ENCODE assay signal across 12 cellular contexts in genomic region chr7:100166317-100166940, GRCh38. TPM values are rescaled to one million over a fixed set of nuclear protein-coding genes. Genes with fewer than 3 reads are reported as not detected.
A peak's percentile ranks its signal among the peaks of the same experiment; 100 is the strongest.
DNase-seq lines count a peak whose midpoint lies in the region; ATAC-seq, FAIRE-seq and TF ChIP-seq lines count a peak whose summit lies in the region.
"Had no signal": no experiment of that assay in that cellular context is flagged by ENCODE, and none has a peak within 500 bp of the region (broad histone marks: within the 10 kb centered on the region; RNA-seq: fewer than 3 reads in every experiment).

No MANE protein-coding gene starts in this region.

- peaks cover 24% of the 10 kb centered on the region for H3K27me3 Mint-ChIP-seq in activated naive CD4-positive, alpha-beta T cell treated with anti-CD3 and anti-CD28 coated beads, Interleukin-2, amount 10 ng/mL, durations not matched to agents 7 days and 5 days
- H3K27me3 Mint-ChIP-seq in natural killer cell (ENCODE audit: low read depth in 2 of 2) = peaks cover 47 to 51% of the 10 kb centered on the region in 2 donors

- TF ChIP-seq POLR2A in A549 (IDR thresholded peaks at IDR 0.05; ENCODE audit: low read length) (no peak), NB4 (IDR thresholded peaks at IDR 0.05; ENCODE audit: extremely low read depth, insufficient read length) (no peak), GM12892 (IDR thresholded peaks at IDR 0.05; ENCODE audit: low read depth, low read length) (no peak)

- no peak overlapping the region for H3K4me2 ChIP-seq in A549
- H3K4me2 ChIP-seq: KMS-11 had no signal

- DNase-seq in A549 (ENCODE audit: low read depth in 1 of 2, low spot score in 1 of 2) (no peak), NB4 (ENCODE audit: low read depth) (peak; percentile 8), natural killer cell (no peak), cerebellar nuclear complex (lab: John Stamatoyannopoulos, UW) (no peak), RCC 7860 (ENCODE audit: low spot score) (no peak), GM12892 (ENCODE audit: insufficient read length) (no peak)
- peak; percentile 77 for DNase-seq in activated naive CD4-positive, alpha-beta T cell treated with anti-CD3 and anti-CD28 coated beads, Interleukin-2, amount 10 ng/mL, durations not matched to agents 7 days and 5 days
- DNase-seq: EL, immature natural killer cell, NCI-H2029 treated with DMSO at 0.1 percent for 48 hours had no signal

- no peaks in the 10 kb centered on the region for H3K9me3 ChIP-seq in A549

- no peak for TF ChIP-seq EP300 in A549 (IDR thresholded peaks at IDR 0.05)

- H3K36me3 Mint-ChIP-seq in activated naive CD4-positive, alpha-beta T cell treated with anti-CD3 and anti-CD28 coated beads, Interleukin-2, amount 10 ng/mL, durations not matched to agents 7 days and 5 days = peaks cover 6% of the 10 kb centered on the region
- no peaks in the 10 kb centered on the region for H3K36me3 Mint-ChIP-seq in natural killer cell
- H3K36me3 Mint-ChIP-seq: immature natural killer cell had no signal

- no peaks in the 10 kb centered on the region for H3K9me3 Mint-ChIP-seq in activated naive CD4-positive, alpha-beta T cell treated with anti-CD3 and anti-CD28 coated beads, Interleukin-2, amount 10 ng/mL, durations not matched to agents 7 days and 5 days
- H3K9me3 Mint-ChIP-seq in natural killer cell = no peaks in the 10 kb centered on the region

- ATAC-seq in A549 (peak; percentile 6 to 9; a peak in 3 of 6 replicates), natural killer cell (no peak), HG02870 (IDR thresholded peaks at IDR 0.05; ENCODE audit: unreplicated experiment) (no peak)

- no peak for TF ChIP-seq CTCF in A549 (IDR thresholded peaks at IDR 0.05)
- no peak for TF ChIP-seq CTCF in NB4 (IDR thresholded peaks at IDR 0.05; ENCODE audit: low read depth, low read length)
- TF ChIP-seq CTCF in natural killer cell (IDR thresholded peaks at IDR 0.05) = no peak

- intact Hi-C loops in natural killer cell (cut with micrococcal nuclease) = no loop called here

- peak overlapping the region; percentile 93 for H3K27ac Mint-ChIP-seq in activated naive CD4-positive, alpha-beta T cell treated with anti-CD3 and anti-CD28 coated beads, Interleukin-2, amount 10 ng/mL, durations not matched to agents 7 days and 5 days
- no peak overlapping the region for H3K27ac Mint-ChIP-seq in natural killer cell
- H3K27ac Mint-ChIP-seq: immature natural killer cell had no signal

- no peak overlapping the region for H3K27ac ChIP-seq in A549
- H3K27ac ChIP-seq: KMS-11 had no signal

- CTCF ChIA-PET in A549 (lab: Yijun Ruan, JAX) = interaction anchor here (0.7 to 2.9 kb wide), 6 partner anchors 7 to 37 kb away, joined by 3 to 16 read pairs (median 3); partner anchors contain the start of genes GPC2 and TRAPPC14
- CTCF ChIA-PET in activated naive CD4-positive, alpha-beta T cell treated with anti-CD3 and anti-CD28 coated beads, Interleukin-2, amount 10 ng/mL, durations not matched to agents 7 days and 5 days (lab: Charles Lee) = interaction anchor here (0.7 to 1.5 kb wide), 4 partner anchors 9 to 52 kb away, joined by 3 to 5 read pairs (median 4); no protein-coding TSS in a partner anchor

- peak overlapping the region; percentile 74 for H3K4me3 Mint-ChIP-seq in activated naive CD4-positive, alpha-beta T cell treated with anti-CD3 and anti-CD28 coated beads, Interleukin-2, amount 10 ng/mL, durations not matched to agents 7 days and 5 days
- H3K4me3 Mint-ChIP-seq in natural killer cell = peak overlapping the region; percentile 62

- H3K4me1 Mint-ChIP-seq in activated naive CD4-positive, alpha-beta T cell treated with anti-CD3 and anti-CD28 coated beads, Interleukin-2, amount 10 ng/mL, durations not matched to agents 7 days and 5 days = peaks cover 90% of the 10 kb centered on the region
- peaks cover 28 to 38% of the 10 kb centered on the region in 2 donors for H3K4me1 Mint-ChIP-seq in natural killer cell

- no peak for TF ChIP-seq RAD21 in A549 (conservative IDR thresholded peaks at IDR 0.05 in 1 of 2, IDR thresholded peaks at IDR 0.05 in 1 of 2)

- no peak overlapping the region for H3K4me3 ChIP-seq in A549
- H3K4me3 ChIP-seq in NB4 (ENCODE audit: low read depth, low read length) = no peak overlapping the region

- WGBS in A549 (ENCODE audit: missing lambda C conversion rate) = 78% methylated on average over 16 of the region's 16 CpGs

- POLR2A ChIA-PET in A549 (lab: Yijun Ruan, JAX) = no interaction called here

- H3K4me1 ChIP-seq in A549 = peaks cover 10% of the 10 kb centered on the region; the same call in 2 of the 3 replicates

- FAIRE-seq in A549 (lab: Jason Lieb, UNC) (no peak), RCC 7860 (lab: Jason Lieb, UNC) (no peak), GM12892 (lab: Jason Lieb, UNC) (no peak)

TF ChIP-seq in A549, 52 proteins besides CTCF, POLR2A, EP300 and RAD21 (continues in another document):
- TF ChIP-seq FOSL2 (IDR thresholded peaks at IDR 0.05) (no peak), FOSL2 (CRISPR knock-in tag; IDR thresholded peaks at IDR 0.05) (no peak), MAFK (IDR thresholded peaks at IDR 0.05; ENCODE audit: partially characterized antibody) (no peak), HMGXB4 (CRISPR knock-in tag; IDR thresholded peaks at IDR 0.05; ENCODE audit: borderline replicate concordance) (no peak), BHLHE40 (IDR thresholded peaks at IDR 0.05; ENCODE audit: low read depth, low read length) (no peak), NPAS2 (CRISPR knock-in tag; IDR thresholded peaks at IDR 0.05; ENCODE audit: borderline replicate concordance) (no peak), RCOR1 (IDR thresholded peaks at IDR 0.05; ENCODE audit: low read depth, low read length) (no peak), HOXB13 (CRISPR knock-in tag; IDR thresholded peaks at IDR 0.05; ENCODE audit: low read depth) (no peak), ATOH8 (CRISPR knock-in tag; IDR thresholded peaks at IDR 0.05; ENCODE audit: low read depth) (no peak)

RNA-seq across cellular contexts. Expression of gene GAL3ST4, which starts 2.0 kb away (rescaled TPM):
- 0.27 and 0.56 TPM in 2 replicates for polyA plus RNA-seq in A549 (2011; rRNA removed)
- 0.13 and 0.18 TPM in 2 replicates for polyA plus RNA-seq in A549 (2012; cell fraction: cytosol; rRNA removed)
- 2.0 and 2.4 TPM in 2 replicates for polyA plus RNA-seq in A549 (2012; cell fraction: nucleus; rRNA removed)
- polyA plus RNA-seq in A549 (2017; fragmentation: RNase III; extraction: RNeasy Plus Mini Kit Qiagen cat#74134 plus additional on column Dnase treatment) = 0.08 to 0.16 TPM (median 0.10 TPM) in 3 replicates
- polyA minus RNA-seq in A549 (2011; rRNA and poly(A)+ RNA removed) = 0.12 and 0.15 TPM in 2 replicates
- under 1 TPM; 0.78 to 0.95 (median 0.78) TPM for total RNA-seq in natural killer cell
- 1.7 TPM for polyA plus RNA-seq in GM12892 (2012; ENCODE audit: missing spikeins)

RNA-seq across cellular contexts. Expression of gene TRAPPC14, which starts 7.9 kb away (rescaled TPM):
- 3.4 and 5.7 TPM in 2 replicates for polyA plus RNA-seq in A549 (2011; rRNA removed)
- 6.2 and 6.9 TPM in 2 replicates for polyA plus RNA-seq in A549 (2012; cell fraction: cytosol; rRNA removed)
- polyA plus RNA-seq in A549 (2012; cell fraction: nucleus; rRNA removed) = 45.9 and 47.5 TPM in 2 replicates
- polyA plus RNA-seq in A549 (2017; fragmentation: RNase III; extraction: RNeasy Plus Mini Kit Qiagen cat#74134 plus additional on column Dnase treatment) = 12.0 to 15.6 TPM (median 14.1 TPM) in 3 replicates
- polyA minus RNA-seq in A549 (2011; rRNA and poly(A)+ RNA removed) = 5.6 and 8.1 TPM in 2 replicates
- total RNA-seq in natural killer cell = 10 to 100 TPM; 55.1 to 59.2 (median 56.5) TPM
- 10.1 TPM for polyA plus RNA-seq in GM12892 (2012; ENCODE audit: missing spikeins)

RNA-seq across cellular contexts. Expression of gene GPC2, which starts 10.8 kb away (rescaled TPM):
- polyA plus RNA-seq in A549 (2011; rRNA removed) (1.1 and 1.8 TPM in 2 replicates), A549 (2017; fragmentation: RNase III; extraction: RNeasy Plus Mini Kit Qiagen cat#74134 plus additional on column Dnase treatment) (1.9 to 3.0 TPM (median 2.9 TPM) in 3 replicates)
- 1.2 and 1.8 TPM in 2 replicates for polyA plus RNA-seq in A549 (2012; cell fraction: cytosol; rRNA removed)
- polyA plus RNA-seq in A549 (2012; cell fraction: nucleus; rRNA removed) = 11.5 and 11.6 TPM in 2 replicates
- polyA minus RNA-seq in A549 (2011; rRNA and poly(A)+ RNA removed) = 1.1 and 2.1 TPM in 2 replicates
- total RNA-seq in natural killer cell = 1 to 10 TPM; 1.9 to 2.4 (median 2.3) TPM
- polyA plus RNA-seq in GM12892 (2012; ENCODE audit: missing spikeins) = 2.9 TPM
- polyA plus RNA-seq: immature natural killer cell had no signal

RNA-seq across cellular contexts. Expression of gene STAG3, which starts 11.3 kb away (rescaled TPM):
- polyA plus RNA-seq in A549 (2011; rRNA removed) (0.25 and 0.36 TPM in 2 replicates), A549 (2017; fragmentation: RNase III; extraction: RNeasy Plus Mini Kit Qiagen cat#74134 plus additional on column Dnase treatment) (0.50 to 0.66 TPM (median 0.55 TPM) in 3 replicates)
- 0.08 and 0.10 TPM in 2 replicates for polyA plus RNA-seq in A549 (2012; cell fraction: cytosol; rRNA removed)
- polyA plus RNA-seq in A549 (2012; cell fraction: nucleus; rRNA removed) = 0.31 and 0.81 TPM in 2 replicates
- 0.34 and 0.41 TPM in 2 replicates for polyA minus RNA-seq in A549 (2011; rRNA and poly(A)+ RNA removed)
- total RNA-seq in natural killer cell = 1 to 10 TPM; 5.0 to 5.6 (median 5.5) TPM
- 353 TPM for polyA plus RNA-seq in GM12892 (2012; ENCODE audit: missing spikeins)

RNA-seq across cellular contexts. Expression of gene LAMTOR4, which starts 17.7 kb away (rescaled TPM):
- polyA plus RNA-seq in A549 (2011; rRNA removed) (123 and 152 TPM in 2 replicates), A549 (2017; fragmentation: RNase III; extraction: RNeasy Plus Mini Kit Qiagen cat#74134 plus additional on column Dnase treatment) (168 to 180 TPM (median 177 TPM) in 3 replicates)
- 347 and 433 TPM in 2 replicates for polyA plus RNA-seq in A549 (2012; cell fraction: cytosol; rRNA removed)
- polyA plus RNA-seq in A549 (2012; cell fraction: nucleus; rRNA removed) = 271 and 300 TPM in 2 replicates
- polyA minus RNA-seq in A549 (2011; rRNA and poly(A)+ RNA removed) = 30.2 and 50.4 TPM in 2 replicates
- 100 to 1,000 TPM; 148 to 161 (median 156) TPM for total RNA-seq in natural killer cell
- 172 TPM for polyA plus RNA-seq in GM12892 (2012; ENCODE audit: missing spikeins)

Comparison
In these comparisons a context has a peak if more than half of its experiments do, and no peak if none do; other contexts are left out.
1. ATAC-seq: peak in A549 (2 of 2); none in natural killer cell (0 of 3) and HG02870 (single experiment).
2. DNase-seq: peak in NB4 (single experiment) and activated naive CD4-positive, alpha-beta T cell treated with anti-CD3 and anti-CD28 coated beads, Interleukin-2, amount 10 ng/mL, durations not matched to agents 7 days and 5 days (single experiment); none in A549 (0 of 2), natural killer cell (single experiment), cerebellar nuclear complex (0 of 2), RCC 7860 (single experiment) and GM12892 (single experiment).